19 cellular contexts compared by ENCODE assay signal in genomic region chr7:18590259-18590658, GRCh38.
DNase-seq lines count a peak whose midpoint lies in the region; ATAC-seq and TF ChIP-seq lines count a peak whose summit lies in the region.
"Had no signal": no experiment of that assay in that cellular context is flagged by ENCODE, and none has a peak within 500 bp of the region (broad histone marks: within the 10 kb centered on the region; RNA-seq: fewer than 3 reads in every experiment).

No MANE protein-coding gene starts in this region.

- no peak overlapping the region for H3K4me3 Mint-ChIP-seq in effector memory CD8-positive, alpha-beta T cell
- H3K4me3 Mint-ChIP-seq in HFFc6, result no peak overlapping the region

- peaks cover 18% of the 10 kb centered on the region for H3K36me3 ChIP-seq in SK-N-MC (ENCODE audit: insufficient read depth, low read length)
- H3K36me3 ChIP-seq: colonic mucosa, transverse colon had no signal

- H3K9me3 ChIP-seq in SK-N-MC (ENCODE audit: low read depth, low read length), result no peaks in the 10 kb centered on the region
- H3K9me3 ChIP-seq: A549, ascending aorta, colonic mucosa, mucosa of descending colon, transverse colon had no signal

- H3K27ac Mint-ChIP-seq in effector memory CD8-positive, alpha-beta T cell, result no peak overlapping the region
- H3K27ac Mint-ChIP-seq in HFFc6, result no peak overlapping the region

- no peaks in the 10 kb centered on the region for H3K4me1 Mint-ChIP-seq in effector memory CD8-positive, alpha-beta T cell (ENCODE audit: low read depth in 2 of 2)
- H3K4me1 Mint-ChIP-seq in HFFc6 (ENCODE audit: low read depth), result peaks cover 11% of the 10 kb centered on the region

- intact Hi-C loops in left colon (cut with DNase I, micrococcal nuclease), result no loop called here

- peak overlapping the region; percentile 69 for H3K4me3 ChIP-seq in SK-N-MC
- H3K4me3 ChIP-seq: A549, ascending aorta, colonic mucosa, mucosa of descending colon, transverse colon had no signal

- peak; percentile 4 for DNase-seq in AG08395 (ENCODE audit: low spot score)
- peak; percentile 68 for DNase-seq in KBM-7
- DNase-seq in SK-N-MC (ENCODE audit: low read depth, low spot score), result no peak
- DNase-seq in left colon, result no peak
- no peak for DNase-seq in effector memory CD8-positive, alpha-beta T cell
- no peak for DNase-seq in HFFc6
- DNase-seq in activated naive CD4-positive, alpha-beta T cell treated with anti-CD3 and anti-CD28 coated beads, Interleukin-2, amount 50 U/mL, for 16 hours, result no peak
- no peak for DNase-seq in SW 1271 (lab: John Stamatoyannopoulos, UW)
- DNase-seq: activated gamma-delta T cell treated with Interleukin-2 at 50 U/mL for 16 hours, colonic mucosa, COR-L47, GF-D8, head of caudate nucleus, kidney, mucosa of descending colon, NCI-H187 treated with DMSO at 0.1 percent for 48 hours, transverse colon had no signal

- in situ Hi-C loops in KBM-7 (cut with MboI; ENCODE audit: low pct_unique_long_range_greater_than_20kb, low sequenced_read_pairs), result no loop called here

- no peak for TF ChIP-seq CTCF in HFFc6 (IDR thresholded peaks at IDR 0.05)

- peak; percentile 31 for ATAC-seq in left colon
- no peak for ATAC-seq in effector memory CD8-positive, alpha-beta T cell (replicated peaks)
- ATAC-seq: mucosa of descending colon had no signal

- H3K9ac ChIP-seq in SK-N-MC (ENCODE audit: insufficient read length), result peak overlapping the region; percentile 58

- H3K9me3 Mint-ChIP-seq in effector memory CD8-positive, alpha-beta T cell, result no peaks in the 10 kb centered on the region
- no peaks in the 10 kb centered on the region for H3K9me3 Mint-ChIP-seq in HFFc6

- H3K27me3 Mint-ChIP-seq in effector memory CD8-positive, alpha-beta T cell, result no peaks in the 10 kb centered on the region
- H3K27me3 Mint-ChIP-seq in HFFc6 (ENCODE audit: insufficient read depth), result no peaks in the 10 kb centered on the region; the same call in 1 of the 2 replicates

- H3K36me3 Mint-ChIP-seq in effector memory CD8-positive, alpha-beta T cell (ENCODE audit: insufficient read depth), result peaks cover 3% of the 10 kb centered on the region
- no peaks in the 10 kb centered on the region for H3K36me3 Mint-ChIP-seq in HFFc6 (ENCODE audit: low read depth)

- peak overlapping the region; percentile 97 for H3K27ac ChIP-seq in SK-N-MC
- H3K27ac ChIP-seq: A549, ascending aorta, colonic mucosa, transverse colon had no signal

Comparison
In these comparisons a context has a peak if more than half of its experiments do, and no peak if none do; other contexts are left out.
1. DNase-seq: peak in AG08395 (single experiment) and KBM-7 (single experiment); none in SK-N-MC (single experiment), left colon (0 of 2), effector memory CD8-positive, alpha-beta T cell (0 of 3), HFFc6 (single experiment), activated naive CD4-positive, alpha-beta T cell treated with anti-CD3 and anti-CD28 coated beads, Interleukin-2, amount 50 U/mL, for 16 hours (single experiment) and SW 1271 (0 of 2).